ENCODE assay signal across 1 cellular context in genomic region chr19:17215125-17215971, GRCh38.
TF ChIP-seq lines count a peak whose summit lies in the region.

Gene USE1 (plus strand): TSS chr19:17215357. CDS start chr19:17215406, 49 bp downstream.

TF ChIP-seq in K562, 482 proteins besides CTCF, POLR2A, EP300 and RAD21 (continued from another document and continues in another):
- TF ChIP-seq NKRF (IDR thresholded peaks at IDR 0.05; ENCODE audit: borderline replicate concordance) (peak; percentile 88), NCOA1 (IDR thresholded peaks at IDR 0.05; ENCODE audit: low read depth) (peak; percentile 92), SNRNP70 (optimal IDR thresholded peaks at IDR 0.05; ENCODE audit: low read depth, low read length) (no peak), THRB (CRISPR knock-in tag; conservative IDR thresholded peaks at IDR 0.05) (no peak), KDM2B (CRISPR knock-in tag; IDR thresholded peaks at IDR 0.05) (no peak), ARHGAP35 (IDR thresholded peaks at IDR 0.05; ENCODE audit: partially characterized antibody) (no peak), FOXM1 (IDR thresholded peaks at IDR 0.05; ENCODE audit: low read depth) (no peak), FOXM1 (CRISPR knock-in tag; IDR thresholded peaks at IDR 0.05; ENCODE audit: low read depth) (peak; percentile 57; the same call in 1 of the 2 replicates), PTTG1 (tag; IDR thresholded peaks at IDR 0.05; ENCODE audit: low read depth) (no peak), CREB3 (tag; conservative IDR thresholded peaks at IDR 0.05; ENCODE audit: low read depth) (0 out of 2 replicates have a peak, but pooled peaks have one; percentile 32), SMARCE1 (IDR thresholded peaks at IDR 0.05) (no peak), ZFP1 (CRISPR knock-in tag; IDR thresholded peaks at IDR 0.05) (no peak), GMEB1 (CRISPR knock-in tag; IDR thresholded peaks at IDR 0.05) (no peak), FOXA3 (CRISPR knock-in tag; conservative IDR thresholded peaks at IDR 0.05 in 1 of 2, IDR thresholded peaks at IDR 0.05 in 1 of 2) (no peak), ZBTB1 (CRISPR knock-in tag; IDR thresholded peaks at IDR 0.05; ENCODE audit: borderline replicate concordance, low read depth) (no peak; the same call in 1 of the 2 replicates), CLOCK (CRISPR knock-in tag; IDR thresholded peaks at IDR 0.05; ENCODE audit: borderline replicate concordance) (no peak), SIN3A (IDR thresholded peaks at IDR 0.05; ENCODE audit: borderline replicate concordance in 2 of 2, control insufficient read depth in 1 of 2, low read depth in 2 of 2, low read length in 2 of 2) (peak; percentile 60 to 91; a peak in 3 of 4 replicates), MYNN (IDR thresholded peaks at IDR 0.05) (no peak), MYNN (CRISPR knock-in tag; IDR thresholded peaks at IDR 0.05) (no peak), CBX5 (IDR thresholded peaks at IDR 0.05; ENCODE audit: borderline replicate concordance, low read depth) (no peak), ELK1 (CRISPR knock-in tag; IDR thresholded peaks at IDR 0.05) (no peak), ZBTB5 (IDR thresholded peaks at IDR 0.05) (no peak), MLLT1 (IDR thresholded peaks at IDR 0.05) (no peak), XRCC3 (IDR thresholded peaks at IDR 0.05) (no peak), CTBP1 (IDR thresholded peaks at IDR 0.05; ENCODE audit: borderline replicate concordance) (peak; percentile 76), RCOR1 (IDR thresholded peaks at IDR 0.05; ENCODE audit: borderline replicate concordance in 1 of 2, low read depth in 2 of 2, low read length in 2 of 2) (peak in 1 of 2 experiments; percentile 7; a peak in 1 of 4 replicates), ZNF764 (CRISPR knock-in tag; IDR thresholded peaks at IDR 0.05; ENCODE audit: low read depth) (peak; percentile 84), ZKSCAN1 (IDR thresholded peaks at IDR 0.05; ENCODE audit: low read depth, low read length) (no peak), TFAP4 (CRISPR knock-in tag; IDR thresholded peaks at IDR 0.05; ENCODE audit: borderline replicate concordance) (peak; percentile 80), AFF1 (IDR thresholded peaks at IDR 0.05; ENCODE audit: low read depth in 1 of 2, partially characterized antibody in 2 of 2) (peak in 1 of 2 experiments; percentile 78), CBFA2T3 (IDR thresholded peaks at IDR 0.05) (no peak), STAG1 (CRISPR knock-in tag; IDR thresholded peaks at IDR 0.05; ENCODE audit: borderline replicate concordance) (no peak), ZC3H4 (CRISPR knock-in tag; IDR thresholded peaks at IDR 0.05; ENCODE audit: borderline replicate concordance) (no peak), ZNF253 (CRISPR knock-in tag; conservative IDR thresholded peaks at IDR 0.05) (no peak), CREBBP (IDR thresholded peaks at IDR 0.05; ENCODE audit: low read depth, low read length) (no peak), ARNT (IDR thresholded peaks at IDR 0.05) (peak in 1 of 2 experiments; percentile 68; a peak in 2 of 4 replicates), ETV1 (tag; conservative IDR thresholded peaks at IDR 0.05; ENCODE audit: low read depth) (peak; percentile 99), HIVEP1 (CRISPR knock-in tag; IDR thresholded peaks at IDR 0.05) (no peak), MEF2A (IDR thresholded peaks at IDR 0.05; ENCODE audit: control insufficient read depth, low read depth, low read length) (no peak), ZNF511 (CRISPR knock-in tag; IDR thresholded peaks at IDR 0.05) (peak; percentile 79; the same call in 1 of the 2 replicates), USF1 (CRISPR knock-in tag; IDR thresholded peaks at IDR 0.05) (peak; percentile 38; the same call in 1 of the 2 replicates), ZNF124 (CRISPR knock-in tag; IDR thresholded peaks at IDR 0.05) (no peak)
